ENCODE assay signal across 31 cellular contexts in genomic region chr6:146292506-146292905, GRCh38.
"Had no signal": no experiment of that assay in that cellular context is flagged by ENCODE, and none has a peak within 500 bp of the region (broad histone marks: within the 10 kb centered on the region; RNA-seq: fewer than 3 reads in every experiment).

No MANE protein-coding gene starts in this region.

- H3K4me1 ChIP-seq: adrenal gland had no signal

- H3K4me3 ChIP-seq: adrenal gland, cardiac muscle cell had no signal

- DNase-seq: activated B cell treated with CpG ODN at 0.5 μM for 24 hours; activated CD4-positive, alpha-beta memory T cell treated with anti-CD3 and anti-CD28 coated beads for 36 hours; activated CD4-positive, alpha-beta T cell treated with anti-CD3 and anti-CD28 coated beads for 4 hours; activated CD4-positive, alpha-beta T cell treated with anti-CD3 and anti-CD28 coated beads, Interleukin-2, amount 10 ng/mL, durations not matched to agents 24 days and 14 days; activated CD4-positive, alpha-beta T cell treated with anti-CD3 and anti-CD28 coated beads, Interleukin-2, amount 50 U/mL, for 1 hour; activated CD4-positive, alpha-beta T cell treated with anti-CD3 and anti-CD28 coated beads, Interleukin-2, amount 50 U/mL, for 4 hours; activated CD4-positive, CD25-positive, alpha-beta regulatory T cell treated with anti-CD3 and anti-CD28 coated beads, Interleukin-2, amount 50 U/mL, for 72 hours; activated CD8-positive, alpha-beta memory T cell treated with anti-CD3 and anti-CD28 coated beads, Interleukin-2, amount 50 U/mL, for 4 hours; activated CD8-positive, alpha-beta T cell treated with anti-CD3 and anti-CD28 coated beads for 36 hours; activated effector memory CD4-positive, alpha-beta T cell treated with anti-CD3 and anti-CD28 coated beads, Interleukin-2, amount 50 U/mL, for 16 hours; activated gamma-delta T cell treated with Interleukin-2 at 50 U/mL for 16 hours; activated naive CD4-positive, alpha-beta T cell; activated naive CD4-positive, alpha-beta T cell treated with anti-CD3 and anti-CD28 coated beads for 36 hours; activated naive CD4-positive, alpha-beta T cell treated with anti-CD3 and anti-CD28 coated beads, Interleukin-2, amount 50 U/mL, for 16 hours; activated naive CD8-positive, alpha-beta T cell treated with anti-CD3 and anti-CD28 coated beads for 36 hours; activated T-cell treated with anti-CD3 and anti-CD28 coated beads for 4 hours; activated T-cell treated with anti-CD3 and anti-CD28 coated beads, Interleukin-2, amount 50 U/mL, for 1 hour; activated T-cell treated with anti-CD3 and anti-CD28 coated beads, Interleukin-2, amount 50 U/mL, for 4 hours; activated T-cell treated with anti-CD3 and anti-CD28 coated beads, Interleukin-2, amount 50 U/mL, for 72 hours; adrenal gland; amniotic stem cell; aorta; caudate nucleus; SW 1271; T-helper 1 cell; T-helper 2 cell; T-helper 9 cell had no signal

- H3K27ac ChIP-seq: adrenal gland, cardiac muscle cell, VCaP had no signal

- H3K27me3 ChIP-seq: adrenal gland, cardiac muscle cell had no signal

- ATAC-seq: activated CD8-positive, alpha-beta T cell treated with anti-CD3 and anti-CD28 coated beads for 36 hours; activated naive CD4-positive, alpha-beta T cell treated with anti-CD3 and anti-CD28 coated beads, Interleukin-2, amount 50 U/mL, for 72 hours; activated T-cell treated with anti-CD3 and anti-CD28 coated beads, Interleukin-2, amount 50 U/mL, for 4 hours; activated T-cell treated with anti-CD3 and anti-CD28 coated beads, Interleukin-2, amount 50 U/mL, for 72 hours; activated T-helper 17 cell treated with anti-CD3 and anti-CD28 coated beads, Interleukin-2, amount 50 U/mL, for 72 hours had no signal

- H3K36me3 ChIP-seq: adrenal gland, cardiac muscle cell had no signal

- H3K9me3 ChIP-seq: adrenal gland had no signal
